ENCODE assay signal across 13 cellular contexts in the genomic region with DNA sequence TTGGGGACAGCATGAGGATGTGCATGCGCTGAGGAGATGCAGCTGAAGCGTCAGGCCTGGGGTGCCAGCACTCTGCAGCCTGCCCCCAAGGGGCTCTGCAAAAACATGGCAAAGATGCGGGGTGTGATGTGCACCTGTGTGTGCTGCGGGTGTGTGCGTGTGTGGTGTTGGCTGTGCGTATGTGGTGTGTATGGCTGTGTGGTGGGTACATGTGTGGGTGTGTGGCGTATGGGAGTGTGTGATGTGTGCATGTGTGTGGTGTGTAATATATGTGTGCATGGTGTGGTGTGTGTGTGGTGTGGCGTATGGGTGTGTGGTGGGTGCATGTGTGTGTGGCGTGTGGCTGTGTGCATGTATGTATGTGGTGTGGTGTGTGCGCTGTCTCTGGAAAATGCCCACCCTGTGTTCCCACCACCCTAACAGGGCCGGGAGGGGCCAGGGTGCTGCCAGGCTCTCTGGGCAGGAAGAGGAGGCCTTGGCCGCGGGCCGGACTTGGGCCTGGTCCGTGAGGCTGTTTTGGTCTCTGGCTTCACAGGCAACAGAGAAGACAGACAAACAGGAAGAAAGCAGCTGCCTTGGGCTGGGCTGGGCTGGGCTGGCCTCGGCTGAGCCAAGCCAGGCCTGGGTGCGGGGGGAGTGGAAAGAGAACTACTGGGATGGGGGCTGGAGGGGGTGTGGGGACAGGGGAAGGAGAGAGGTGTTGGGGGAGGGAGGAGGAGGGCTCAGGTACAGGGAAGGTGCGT. TPM values are rescaled to one million over a fixed set of nuclear protein-coding genes. Genes with fewer than 3 reads are reported as not detected.
DNase-seq lines count a peak whose midpoint lies in the region; ATAC-seq, FAIRE-seq and TF ChIP-seq lines count a peak whose summit lies in the region.
"Had no signal": no experiment of that assay in that cellular context is flagged by ENCODE, and none has a peak within 500 bp of the region (broad histone marks: within the 10 kb centered on the region; RNA-seq: fewer than 3 reads in every experiment).

No MANE protein-coding gene starts in this region.

- no peaks in the 10 kb centered on the region for H3K9me3 Mint-ChIP-seq in activated T-helper 2 cell treated with anti-CD3 and anti-CD28 coated beads, Interferon-gamma antibody, Interleukin-2, Interleukin-4, amounts not matched to agents 10 μg/mL and 5 μg/mL and 100 μg/mL, durations not matched to agents 14 hours and 24 hours and 36 hours

- H3K9me3 ChIP-seq in BLaER1 (no peaks in the 10 kb centered on the region), lower lobe of right lung (no peaks in the 10 kb centered on the region)
- H3K9me3 ChIP-seq: prostate gland had no signal

- ATAC-seq in lower lobe of right lung: peak; percentile 25 to 45
- ATAC-seq in GM19023 (IDR thresholded peaks at IDR 0.05; ENCODE audit: unreplicated experiment): no peak
- ATAC-seq in GM19328 (IDR thresholded peaks at IDR 0.05; ENCODE audit: unreplicated experiment): no peak

- H3K4me1 ChIP-seq in BLaER1 (peaks cover 73% of the 10 kb centered on the region), lower lobe of right lung (peaks cover 13% of the 10 kb centered on the region)
- H3K4me1 ChIP-seq: prostate gland had no signal

- DNase-seq in HTR-8/SVneo (ENCODE audit: insufficient read length, low spot score) (no peak), lower lobe of right lung (no peak), MV-4-11 (lab: John Stamatoyannopoulos, UW) (no peak), AG08395 (ENCODE audit: low spot score) (no peak)
- no peak for DNase-seq in activated T-helper 2 cell treated with anti-CD3 and anti-CD28 coated beads, Interferon-gamma antibody, Interleukin-2, Interleukin-4, amounts not matched to agents 10 μg/mL and 5 μg/mL and 100 μg/mL, durations not matched to agents 14 hours and 24 hours and 36 hours (ENCODE audit: low spot score)
- DNase-seq: NCI-H82 had no signal

- peak overlapping the region; percentile 51; the same call in 1 of the 2 replicates for H3K27ac ChIP-seq in BLaER1
- H3K27ac ChIP-seq in lower lobe of right lung: peak overlapping the region; percentile 18
- H3K27ac ChIP-seq: prostate gland, VCaP had no signal

- no peak for TF ChIP-seq CTCF in lower lobe of right lung (IDR thresholded peaks at IDR 0.05)

- H3K4me3 ChIP-seq in BLaER1: no peak overlapping the region
- H3K4me3 ChIP-seq in lower lobe of right lung: no peak overlapping the region
- H3K4me3 ChIP-seq: prostate gland had no signal

- H3K36me3 Mint-ChIP-seq in activated T-helper 2 cell treated with anti-CD3 and anti-CD28 coated beads, Interferon-gamma antibody, Interleukin-2, Interleukin-4, amounts not matched to agents 10 μg/mL and 5 μg/mL and 100 μg/mL, durations not matched to agents 14 hours and 24 hours and 36 hours (ENCODE audit: low read depth): no peaks in the 10 kb centered on the region

- peaks cover 23% of the 10 kb centered on the region for H3K4me1 Mint-ChIP-seq in activated T-helper 2 cell treated with anti-CD3 and anti-CD28 coated beads, Interferon-gamma antibody, Interleukin-2, Interleukin-4, amounts not matched to agents 10 μg/mL and 5 μg/mL and 100 μg/mL, durations not matched to agents 14 hours and 24 hours and 36 hours (ENCODE audit: low read depth)

- H3K4me2 ChIP-seq in BLaER1: peak overlapping the region; percentile 46

- H3K36me3 ChIP-seq in BLaER1: peaks cover 8% of the 10 kb centered on the region; the same call in 1 of the 2 replicates
- no peaks in the 10 kb centered on the region for H3K36me3 ChIP-seq in lower lobe of right lung
- H3K36me3 ChIP-seq: prostate gland had no signal

- FAIRE-seq in HTR-8/SVneo (lab: Jason Lieb, UNC): peak; percentile 89
- FAIRE-seq: keratinocyte had no signal

- H3K27me3 ChIP-seq in BLaER1 (peaks cover 64% of the 10 kb centered on the region), lower lobe of right lung (ENCODE audit: low read depth) (no peaks in the 10 kb centered on the region)

- H4K20me1 ChIP-seq in BLaER1: peaks cover 41% of the 10 kb centered on the region

- no peak overlapping the region for H3K4me3 Mint-ChIP-seq in activated T-helper 2 cell treated with anti-CD3 and anti-CD28 coated beads, Interferon-gamma antibody, Interleukin-2, Interleukin-4, amounts not matched to agents 10 μg/mL and 5 μg/mL and 100 μg/mL, durations not matched to agents 14 hours and 24 hours and 36 hours (ENCODE audit: low read depth)

- peak overlapping the region; percentile 58 for H3K27ac Mint-ChIP-seq in activated T-helper 2 cell treated with anti-CD3 and anti-CD28 coated beads, Interferon-gamma antibody, Interleukin-2, Interleukin-4, amounts not matched to agents 10 μg/mL and 5 μg/mL and 100 μg/mL, durations not matched to agents 14 hours and 24 hours and 36 hours

- no peak overlapping the region for H3K9ac ChIP-seq in BLaER1

- H3K27me3 Mint-ChIP-seq in activated T-helper 2 cell treated with anti-CD3 and anti-CD28 coated beads, Interferon-gamma antibody, Interleukin-2, Interleukin-4, amounts not matched to agents 10 μg/mL and 5 μg/mL and 100 μg/mL, durations not matched to agents 14 hours and 24 hours and 36 hours (ENCODE audit: low read depth): no peaks in the 10 kb centered on the region

- intact Hi-C loops in activated T-helper 2 cell treated with anti-CD3 and anti-CD28 coated beads, Interferon-gamma antibody, Interleukin-2, Interleukin-4, amounts not matched to agents 10 μg/mL and 5 μg/mL and 100 μg/mL, durations not matched to agents 14 hours and 24 hours and 36 hours (cut with micrococcal nuclease): no loop called here
- intact Hi-C loops in lower lobe of right lung (cut with DNase I): no loop called here

RNA-seq across cellular contexts. Expression of a gene that starts 1.1 kb away (rescaled TPM):
- total RNA-seq in activated T-helper 2 cell treated with anti-CD3 and anti-CD28 coated beads, Interferon-gamma antibody, Interleukin-2, Interleukin-4, amounts not matched to agents 10 μg/mL and 5 μg/mL and 100 μg/mL, durations not matched to agents 14 hours and 24 hours and 36 hours: not detected in 2 replicates
- 1.9 TPM for total RNA-seq in lower lobe of right lung
- total RNA-seq: LHCN-M2 had no signal

RNA-seq across cellular contexts. Expression of a gene that starts 17.4 kb away (rescaled TPM):
- total RNA-seq in activated T-helper 2 cell treated with anti-CD3 and anti-CD28 coated beads, Interferon-gamma antibody, Interleukin-2, Interleukin-4, amounts not matched to agents 10 μg/mL and 5 μg/mL and 100 μg/mL, durations not matched to agents 14 hours and 24 hours and 36 hours: 0.83 and 0.98 TPM in 2 replicates
- 1.6 TPM for total RNA-seq in lower lobe of right lung

RNA-seq across cellular contexts. Expression of a gene that starts 22.7 kb away (rescaled TPM):
- 128 and 135 TPM in 2 replicates for total RNA-seq in activated T-helper 2 cell treated with anti-CD3 and anti-CD28 coated beads, Interferon-gamma antibody, Interleukin-2, Interleukin-4, amounts not matched to agents 10 μg/mL and 5 μg/mL and 100 μg/mL, durations not matched to agents 14 hours and 24 hours and 36 hours
- 70.7 TPM for total RNA-seq in lower lobe of right lung

RNA-seq across cellular contexts. Expression of a gene that starts 31.4 kb away (rescaled TPM):
- 127 and 128 TPM in 2 replicates for total RNA-seq in activated T-helper 2 cell treated with anti-CD3 and anti-CD28 coated beads, Interferon-gamma antibody, Interleukin-2, Interleukin-4, amounts not matched to agents 10 μg/mL and 5 μg/mL and 100 μg/mL, durations not matched to agents 14 hours and 24 hours and 36 hours
- total RNA-seq in lower lobe of right lung: 69.2 TPM

RNA-seq across cellular contexts. Expression of a gene that starts 41.0 kb away (rescaled TPM):
- total RNA-seq in activated T-helper 2 cell treated with anti-CD3 and anti-CD28 coated beads, Interferon-gamma antibody, Interleukin-2, Interleukin-4, amounts not matched to agents 10 μg/mL and 5 μg/mL and 100 μg/mL, durations not matched to agents 14 hours and 24 hours and 36 hours: 11.4 and 12.4 TPM in 2 replicates
- 57.0 TPM for total RNA-seq in lower lobe of right lung

Comparison
In these comparisons a context has a peak if more than half of its experiments do, and no peak if none do; other contexts are left out.
1. ATAC-seq: peak in lower lobe of right lung (2 of 2); none in GM19023 (single experiment) and GM19328 (single experiment).